Comparison of ENCODE assay signal across 1 cellular context in the genomic region with DNA sequence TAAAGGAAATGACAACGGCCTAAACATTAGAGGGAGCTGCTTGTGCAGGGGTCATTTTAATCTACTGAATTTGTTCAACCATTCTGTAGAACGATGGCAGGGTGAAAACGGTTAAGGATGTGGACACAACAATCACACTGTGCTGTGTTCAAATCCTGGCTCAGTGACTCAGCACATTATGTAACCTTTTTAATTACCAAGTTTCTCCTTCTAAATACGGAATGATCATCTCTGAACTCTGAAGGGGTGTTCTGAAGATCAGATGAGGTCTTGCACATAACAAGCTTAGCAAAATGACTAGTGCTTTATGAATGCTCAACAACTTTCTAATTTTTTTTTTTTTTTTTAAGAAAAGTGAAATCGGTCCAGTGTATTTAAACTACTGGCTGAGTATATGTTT.
TF ChIP-seq lines count a peak whose summit lies in the region.

No MANE protein-coding gene starts in this region.

TF ChIP-seq in K562, 482 proteins besides CTCF, POLR2A, EP300 and RAD21 (continued from another document):
- TF ChIP-seq, protein P1, sequence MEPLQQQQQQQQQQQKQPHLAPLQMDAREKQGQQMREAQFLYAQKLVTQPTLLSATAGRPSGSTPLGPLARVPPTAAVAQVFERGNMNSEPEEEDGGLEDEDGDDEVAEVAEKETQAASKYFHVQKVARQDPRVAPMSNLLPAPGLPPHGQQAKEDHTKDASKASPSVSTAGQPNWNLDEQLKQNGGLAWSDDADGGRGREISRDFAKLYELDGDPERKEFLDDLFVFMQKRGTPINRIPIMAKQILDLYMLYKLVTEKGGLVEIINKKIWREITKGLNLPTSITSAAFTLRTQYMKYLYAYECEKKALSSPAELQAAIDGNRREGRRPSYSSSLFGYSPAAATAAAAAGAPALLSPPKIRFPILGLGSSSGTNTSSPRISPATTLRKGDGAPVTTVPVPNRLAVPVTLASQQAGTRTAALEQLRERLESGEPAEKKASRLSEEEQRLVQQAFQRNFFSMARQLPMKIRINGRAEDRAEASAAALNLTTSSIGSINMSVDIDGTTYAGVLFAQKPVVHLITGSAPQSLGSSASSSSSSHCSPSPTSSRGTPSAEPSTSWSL (CRISPR knock-in tag; IDR thresholded peaks at IDR 0.05; ENCODE audit: borderline replicate concordance), result no peak
- TF ChIP-seq RBM34 (IDR thresholded peaks at IDR 0.05; ENCODE audit: borderline replicate concordance, insufficient read depth, low read length) (no peak), CBX3 (IDR thresholded peaks at IDR 0.05; ENCODE audit: borderline replicate concordance in 1 of 2, low read length in 2 of 2) (no peak), DPF2 (IDR thresholded peaks at IDR 0.05) (no peak), NFE2L1 (tag; IDR thresholded peaks at IDR 0.05; ENCODE audit: borderline replicate concordance, low read depth) (peak; percentile 37; the same call in 1 of the 2 replicates), ZNF134 (CRISPR knock-in tag; conservative IDR thresholded peaks at IDR 0.05) (no peak), SNRNP70 (optimal IDR thresholded peaks at IDR 0.05; ENCODE audit: low read depth, low read length) (no peak), ELF1 (tag; IDR thresholded peaks at IDR 0.05) (no peak), HDAC8 (tag; IDR thresholded peaks at IDR 0.05) (no peak), NFE2 (IDR thresholded peaks at IDR 0.05; ENCODE audit: low read depth) (0 out of 2 replicates have a peak, but pooled peaks have one; percentile 41), NFXL1 (CRISPR knock-in tag; IDR thresholded peaks at IDR 0.05) (no peak), MCM7 (IDR thresholded peaks at IDR 0.05) (no peak), PML (IDR thresholded peaks at IDR 0.05; ENCODE audit: low read length) (no peak), SIRT6 (IDR thresholded peaks at IDR 0.05; ENCODE audit: low read depth, low read length) (no peak), RFX5 (IDR thresholded peaks at IDR 0.05; ENCODE audit: low read depth, low read length) (no peak), C11orf30 (IDR thresholded peaks at IDR 0.05; ENCODE audit: low read depth) (peak; percentile 13; the same call in 1 of the 2 replicates), GATAD2A (IDR thresholded peaks at IDR 0.05) (no peak), RCOR1 (IDR thresholded peaks at IDR 0.05; ENCODE audit: borderline replicate concordance in 1 of 2, low read depth in 2 of 2, low read length in 2 of 2) (no peak), NR2F6 (CRISPR knock-in tag; IDR thresholded peaks at IDR 0.05) (no peak), U2AF2 (optimal IDR thresholded peaks at IDR 0.05; ENCODE audit: low read depth, low read length) (no peak), KAT7 (CRISPR knock-in tag; IDR thresholded peaks at IDR 0.05; ENCODE audit: borderline replicate concordance) (no peak), THRAP3 (IDR thresholded peaks at IDR 0.05; ENCODE audit: borderline replicate concordance) (no peak)
- TF ChIP-seq, protein P2, sequence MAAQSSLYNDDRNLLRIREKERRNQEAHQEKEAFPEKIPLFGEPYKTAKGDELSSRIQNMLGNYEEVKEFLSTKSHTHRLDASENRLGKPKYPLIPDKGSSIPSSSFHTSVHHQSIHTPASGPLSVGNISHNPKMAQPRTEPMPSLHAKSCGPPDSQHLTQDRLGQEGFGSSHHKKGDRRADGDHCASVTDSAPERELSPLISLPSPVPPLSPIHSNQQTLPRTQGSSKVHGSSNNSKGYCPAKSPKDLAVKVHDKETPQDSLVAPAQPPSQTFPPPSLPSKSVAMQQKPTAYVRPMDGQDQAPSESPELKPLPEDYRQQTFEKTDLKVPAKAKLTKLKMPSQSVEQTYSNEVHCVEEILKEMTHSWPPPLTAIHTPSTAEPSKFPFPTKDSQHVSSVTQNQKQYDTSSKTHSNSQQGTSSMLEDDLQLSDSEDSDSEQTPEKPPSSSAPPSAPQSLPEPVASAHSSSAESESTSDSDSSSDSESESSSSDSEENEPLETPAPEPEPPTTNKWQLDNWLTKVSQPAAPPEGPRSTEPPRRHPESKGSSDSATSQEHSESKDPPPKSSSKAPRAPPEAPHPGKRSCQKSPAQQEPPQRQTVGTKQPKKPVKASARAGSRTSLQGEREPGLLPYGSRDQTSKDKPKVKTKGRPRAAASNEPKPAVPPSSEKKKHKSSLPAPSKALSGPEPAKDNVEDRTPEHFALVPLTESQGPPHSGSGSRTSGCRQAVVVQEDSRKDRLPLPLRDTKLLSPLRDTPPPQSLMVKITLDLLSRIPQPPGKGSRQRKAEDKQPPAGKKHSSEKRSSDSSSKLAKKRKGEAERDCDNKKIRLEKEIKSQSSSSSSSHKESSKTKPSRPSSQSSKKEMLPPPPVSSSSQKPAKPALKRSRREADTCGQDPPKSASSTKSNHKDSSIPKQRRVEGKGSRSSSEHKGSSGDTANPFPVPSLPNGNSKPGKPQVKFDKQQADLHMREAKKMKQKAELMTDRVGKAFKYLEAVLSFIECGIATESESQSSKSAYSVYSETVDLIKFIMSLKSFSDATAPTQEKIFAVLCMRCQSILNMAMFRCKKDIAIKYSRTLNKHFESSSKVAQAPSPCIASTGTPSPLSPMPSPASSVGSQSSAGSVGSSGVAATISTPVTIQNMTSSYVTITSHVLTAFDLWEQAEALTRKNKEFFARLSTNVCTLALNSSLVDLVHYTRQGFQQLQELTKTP (IDR thresholded peaks at IDR 0.05; ENCODE audit: low read depth in 1 of 2, partially characterized antibody in 2 of 2), result no peak
- TF ChIP-seq, protein P3, sequence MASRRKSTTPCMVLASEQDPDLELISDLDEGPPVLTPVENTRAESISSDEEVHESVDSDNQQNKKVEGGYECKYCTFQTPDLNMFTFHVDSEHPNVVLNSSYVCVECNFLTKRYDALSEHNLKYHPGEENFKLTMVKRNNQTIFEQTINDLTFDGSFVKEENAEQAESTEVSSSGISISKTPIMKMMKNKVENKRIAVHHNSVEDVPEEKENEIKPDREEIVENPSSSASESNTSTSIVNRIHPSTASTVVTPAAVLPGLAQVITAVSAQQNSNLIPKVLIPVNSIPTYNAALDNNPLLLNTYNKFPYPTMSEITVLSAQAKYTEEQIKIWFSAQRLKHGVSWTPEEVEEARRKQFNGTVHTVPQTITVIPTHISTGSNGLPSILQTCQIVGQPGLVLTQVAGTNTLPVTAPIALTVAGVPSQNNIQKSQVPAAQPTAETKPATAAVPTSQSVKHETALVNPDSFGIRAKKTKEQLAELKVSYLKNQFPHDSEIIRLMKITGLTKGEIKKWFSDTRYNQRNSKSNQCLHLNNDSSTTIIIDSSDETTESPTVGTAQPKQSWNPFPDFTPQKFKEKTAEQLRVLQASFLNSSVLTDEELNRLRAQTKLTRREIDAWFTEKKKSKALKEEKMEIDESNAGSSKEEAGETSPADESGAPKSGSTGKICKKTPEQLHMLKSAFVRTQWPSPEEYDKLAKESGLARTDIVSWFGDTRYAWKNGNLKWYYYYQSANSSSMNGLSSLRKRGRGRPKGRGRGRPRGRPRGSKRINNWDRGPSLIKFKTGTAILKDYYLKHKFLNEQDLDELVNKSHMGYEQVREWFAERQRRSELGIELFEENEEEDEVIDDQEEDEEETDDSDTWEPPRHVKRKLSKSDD (conservative IDR thresholded peaks at IDR 0.05; ENCODE audit: low read length), result no peak
- TF ChIP-seq, protein P4, sequence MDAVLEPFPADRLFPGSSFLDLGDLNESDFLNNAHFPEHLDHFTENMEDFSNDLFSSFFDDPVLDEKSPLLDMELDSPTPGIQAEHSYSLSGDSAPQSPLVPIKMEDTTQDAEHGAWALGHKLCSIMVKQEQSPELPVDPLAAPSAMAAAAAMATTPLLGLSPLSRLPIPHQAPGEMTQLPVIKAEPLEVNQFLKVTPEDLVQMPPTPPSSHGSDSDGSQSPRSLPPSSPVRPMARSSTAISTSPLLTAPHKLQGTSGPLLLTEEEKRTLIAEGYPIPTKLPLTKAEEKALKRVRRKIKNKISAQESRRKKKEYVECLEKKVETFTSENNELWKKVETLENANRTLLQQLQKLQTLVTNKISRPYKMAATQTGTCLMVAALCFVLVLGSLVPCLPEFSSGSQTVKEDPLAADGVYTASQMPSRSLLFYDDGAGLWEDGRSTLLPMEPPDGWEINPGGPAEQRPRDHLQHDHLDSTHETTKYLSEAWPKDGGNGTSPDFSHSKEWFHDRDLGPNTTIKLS (IDR thresholded peaks at IDR 0.05; ENCODE audit: borderline replicate concordance, low read depth), result no peak
- TF ChIP-seq, protein P5, sequence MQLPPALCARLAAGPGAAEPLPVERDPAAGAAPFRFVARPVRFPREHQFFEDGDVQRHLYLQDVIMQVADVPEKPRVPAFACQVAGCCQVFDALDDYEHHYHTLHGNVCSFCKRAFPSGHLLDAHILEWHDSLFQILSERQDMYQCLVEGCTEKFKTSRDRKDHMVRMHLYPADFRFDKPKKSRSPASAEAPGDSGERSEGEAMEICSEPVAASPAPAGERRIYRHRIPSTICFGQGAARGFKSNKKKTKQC (CRISPR knock-in tag; IDR thresholded peaks at IDR 0.05), result no peak
TF ChIP-seq in K562: peak in this region for 5.
